1 cellular context compared by ENCODE assay signal in genomic region chr2:33197198-33197938, GRCh38.
TF ChIP-seq lines count a peak whose summit lies in the region.

No MANE protein-coding gene starts in this region.

TF ChIP-seq in HepG2, 621 proteins besides CTCF, POLR2A, EP300 and RAD21 (continued from another document and continues in another):
- TF ChIP-seq, protein P1, sequence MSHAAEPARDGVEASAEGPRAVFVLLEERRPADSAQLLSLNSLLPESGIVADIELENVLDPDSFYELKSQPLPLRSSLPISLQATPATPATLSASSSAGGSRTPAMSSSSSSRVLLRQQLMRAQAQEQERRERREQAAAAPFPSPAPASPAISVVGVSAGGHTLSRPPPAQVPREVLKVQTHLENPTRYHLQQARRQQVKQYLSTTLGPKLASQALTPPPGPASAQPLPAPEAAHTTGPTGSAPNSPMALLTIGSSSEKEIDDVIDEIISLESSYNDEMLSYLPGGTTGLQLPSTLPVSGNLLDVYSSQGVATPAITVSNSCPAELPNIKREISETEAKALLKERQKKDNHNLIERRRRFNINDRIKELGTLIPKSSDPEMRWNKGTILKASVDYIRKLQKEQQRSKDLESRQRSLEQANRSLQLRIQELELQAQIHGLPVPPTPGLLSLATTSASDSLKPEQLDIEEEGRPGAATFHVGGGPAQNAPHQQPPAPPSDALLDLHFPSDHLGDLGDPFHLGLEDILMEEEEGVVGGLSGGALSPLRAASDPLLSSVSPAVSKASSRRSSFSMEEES (CRISPR knock-in tag; IDR thresholded peaks at IDR 0.05): peak; percentile 39; the same call in 1 of the 2 replicates
- TF ChIP-seq, protein P2, sequence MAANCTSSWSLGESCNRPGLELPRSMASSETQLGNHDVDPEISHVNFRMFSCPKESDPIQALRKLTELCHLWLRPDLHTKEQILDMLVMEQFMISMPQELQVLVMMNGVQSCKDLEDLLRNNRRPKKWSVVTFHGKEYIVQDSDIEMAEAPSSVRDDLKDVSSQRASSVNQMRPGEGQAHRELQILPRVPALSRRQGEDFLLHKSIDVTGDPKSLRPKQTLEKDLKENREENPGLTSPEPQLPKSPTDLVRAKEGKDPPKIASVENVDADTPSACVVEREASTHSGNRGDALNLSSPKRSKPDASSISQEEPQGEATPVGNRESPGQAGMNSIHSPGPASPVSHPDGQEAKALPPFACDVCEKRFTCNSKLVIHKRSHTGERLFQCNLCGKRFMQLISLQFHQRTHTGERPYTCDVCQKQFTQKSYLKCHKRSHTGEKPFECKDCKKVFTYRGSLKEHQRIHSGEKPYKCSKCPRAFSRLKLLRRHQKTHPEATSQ (CRISPR knock-in tag; IDR thresholded peaks at IDR 0.05; ENCODE audit: borderline replicate concordance): no peak
- TF ChIP-seq SNRNP70 (IDR thresholded peaks at IDR 0.05; ENCODE audit: low read depth, low read length): no peak
- TF ChIP-seq, protein P3, sequence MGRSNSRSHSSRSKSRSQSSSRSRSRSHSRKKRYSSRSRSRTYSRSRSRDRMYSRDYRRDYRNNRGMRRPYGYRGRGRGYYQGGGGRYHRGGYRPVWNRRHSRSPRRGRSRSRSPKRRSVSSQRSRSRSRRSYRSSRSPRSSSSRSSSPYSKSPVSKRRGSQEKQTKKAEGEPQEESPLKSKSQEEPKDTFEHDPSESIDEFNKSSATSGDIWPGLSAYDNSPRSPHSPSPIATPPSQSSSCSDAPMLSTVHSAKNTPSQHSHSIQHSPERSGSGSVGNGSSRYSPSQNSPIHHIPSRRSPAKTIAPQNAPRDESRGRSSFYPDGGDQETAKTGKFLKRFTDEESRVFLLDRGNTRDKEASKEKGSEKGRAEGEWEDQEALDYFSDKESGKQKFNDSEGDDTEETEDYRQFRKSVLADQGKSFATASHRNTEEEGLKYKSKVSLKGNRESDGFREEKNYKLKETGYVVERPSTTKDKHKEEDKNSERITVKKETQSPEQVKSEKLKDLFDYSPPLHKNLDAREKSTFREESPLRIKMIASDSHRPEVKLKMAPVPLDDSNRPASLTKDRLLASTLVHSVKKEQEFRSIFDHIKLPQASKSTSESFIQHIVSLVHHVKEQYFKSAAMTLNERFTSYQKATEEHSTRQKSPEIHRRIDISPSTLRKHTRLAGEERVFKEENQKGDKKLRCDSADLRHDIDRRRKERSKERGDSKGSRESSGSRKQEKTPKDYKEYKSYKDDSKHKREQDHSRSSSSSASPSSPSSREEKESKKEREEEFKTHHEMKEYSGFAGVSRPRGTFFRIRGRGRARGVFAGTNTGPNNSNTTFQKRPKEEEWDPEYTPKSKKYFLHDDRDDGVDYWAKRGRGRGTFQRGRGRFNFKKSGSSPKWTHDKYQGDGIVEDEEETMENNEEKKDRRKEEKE (IDR thresholded peaks at IDR 0.05): no peak
- no peak for TF ChIP-seq DR1 (CRISPR knock-in tag; IDR thresholded peaks at IDR 0.05)
- no peak for TF ChIP-seq ZNF234 (CRISPR knock-in tag; conservative IDR thresholded peaks at IDR 0.05)
- no peak for TF ChIP-seq IKZF1 (IDR thresholded peaks at IDR 0.05)
- no peak for TF ChIP-seq AKNA (CRISPR knock-in tag; IDR thresholded peaks at IDR 0.05; ENCODE audit: borderline replicate concordance)
- TF ChIP-seq DBP (CRISPR knock-in tag; IDR thresholded peaks at IDR 0.05; ENCODE audit: not compliant biosample characterization): no peak
- TF ChIP-seq ZNF75D (CRISPR knock-in tag; IDR thresholded peaks at IDR 0.05; ENCODE audit: borderline replicate concordance): no peak
- TF ChIP-seq POLR2AphosphoS5 (IDR thresholded peaks at IDR 0.05; ENCODE audit: low read depth, low read length): no peak
- peak; percentile 42; the same call in 1 of the 2 replicates for TF ChIP-seq ZHX2 (IDR thresholded peaks at IDR 0.05; ENCODE audit: low read depth)
- TF ChIP-seq ZHX2 (CRISPR knock-in tag; IDR thresholded peaks at IDR 0.05; ENCODE audit: borderline replicate concordance): no peak
- peak; percentile 82 for TF ChIP-seq ARID3A (IDR thresholded peaks at IDR 0.05; ENCODE audit: low read depth, low read length)
- TF ChIP-seq ZNF687 (CRISPR knock-in tag; IDR thresholded peaks at IDR 0.05): no peak
